ENCODE assay signal across 28 cellular contexts in the genomic region with DNA sequence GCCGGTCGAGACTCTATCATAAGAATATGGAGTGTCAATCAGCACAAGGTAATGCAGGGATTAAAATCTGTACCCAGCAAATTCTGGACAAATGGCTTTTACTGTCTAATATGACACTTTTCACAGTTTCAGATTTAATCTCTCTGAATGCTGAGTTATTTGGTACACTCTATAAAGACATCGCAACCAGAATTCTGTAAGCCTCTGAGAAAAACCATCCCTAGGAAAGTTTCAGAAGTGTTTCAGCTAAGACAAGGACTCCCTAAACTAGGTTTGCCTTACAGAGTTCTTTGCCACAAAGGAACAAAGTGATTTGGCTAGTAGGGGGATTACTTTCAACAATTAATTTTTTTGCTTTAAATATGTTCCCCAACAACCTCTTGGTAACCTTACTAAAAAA. TPM values are rescaled to one million over a fixed set of nuclear protein-coding genes. Genes with fewer than 3 reads are reported as not detected.
DNase-seq lines count a peak whose midpoint lies in the region; ATAC-seq and TF ChIP-seq lines count a peak whose summit lies in the region.
"Had no signal": no experiment of that assay in that cellular context is flagged by ENCODE, and none has a peak within 500 bp of the region (broad histone marks: within the 10 kb centered on the region; RNA-seq: fewer than 3 reads in every experiment).

No MANE protein-coding gene starts in this region.

- H3K4me1 ChIP-seq in spleen, result peaks cover 0 to 27% (median 9%) of the 10 kb centered on the region in 6 donors
- H3K4me1 ChIP-seq: A549, BE2C, BLaER1 had no signal

- peak; percentile 57 for ATAC-seq in activated CD4-positive, alpha-beta T cell treated with anti-CD3 and anti-CD28 coated beads for 36 hours
- ATAC-seq in activated T-helper 17 cell treated with anti-CD3 and anti-CD28 coated beads, Interleukin-2, amount 50 U/mL, for 72 hours (replicated peaks), result peak; percentile 83
- ATAC-seq in memory B cell (ENCODE audit: low read depth), result no peak
- ATAC-seq in stimulated activated effector memory CD8-positive, alpha-beta T cell treated with anti-CD3 and anti-CD28 coated beads, Interleukin-12 subunit alpha, Interleukin-12 subunit beta, amount 100 ng/mL, for 72 hours, result peak; percentile 85
- ATAC-seq in GM18858 (IDR thresholded peaks at IDR 0.05; ENCODE audit: unreplicated experiment), result no peak
- ATAC-seq: A549 had no signal

- intact Hi-C loops in activated CD4-positive, alpha-beta T cell treated with anti-CD3 and anti-CD28 coated beads for 36 hours (cut with DNase I, micrococcal nuclease), result no loop called here
- intact Hi-C loops in spleen (cut with DNase I; ENCODE audit: low total_unique reads), result no loop called here

- H3K9me3 ChIP-seq in spleen, result peaks cover 0 to 7% (median 0%) of the 10 kb centered on the region in 8 donors
- H3K9me3 ChIP-seq: A549, BE2C had no signal

- H3K27ac ChIP-seq in spleen, result no peak overlapping the region
- H3K27ac ChIP-seq: 22Rv1, A549, BLaER1 had no signal

- no peaks in the 10 kb centered on the region for H3K27me3 Mint-ChIP-seq in activated CD4-positive, alpha-beta T cell treated with anti-CD3 and anti-CD28 coated beads for 36 hours
- H3K27me3 Mint-ChIP-seq in activated T-helper 17 cell treated with anti-CD3 and anti-CD28 coated beads, Interleukin-2, amount 50 U/mL, for 72 hours, result no peaks in the 10 kb centered on the region
- no peaks in the 10 kb centered on the region for H3K27me3 Mint-ChIP-seq in memory B cell
- H3K27me3 Mint-ChIP-seq: CD4-positive, alpha-beta memory T cell; CD4-positive, CD25-positive, alpha-beta regulatory T cell had no signal

- H3K4me3 Mint-ChIP-seq in activated CD4-positive, alpha-beta T cell treated with anti-CD3 and anti-CD28 coated beads for 36 hours, result no peak overlapping the region
- peak overlapping the region; percentile 25 for H3K4me3 Mint-ChIP-seq in activated T-helper 17 cell treated with anti-CD3 and anti-CD28 coated beads, Interleukin-2, amount 50 U/mL, for 72 hours
- H3K4me3 Mint-ChIP-seq in memory B cell, result no peak overlapping the region
- H3K4me3 Mint-ChIP-seq in stimulated activated effector memory CD8-positive, alpha-beta T cell treated with anti-CD3 and anti-CD28 coated beads, Interleukin-12 subunit alpha, Interleukin-12 subunit beta, amount 100 ng/mL, for 72 hours, result no peak overlapping the region
- H3K4me3 Mint-ChIP-seq: CD14-positive monocyte; CD4-positive, alpha-beta memory T cell; CD4-positive, CD25-positive, alpha-beta regulatory T cell; CD8-positive, alpha-beta memory T cell had no signal

- TF ChIP-seq CTCF in spleen (IDR thresholded peaks at IDR 0.05 in 8 of 11, conservative IDR thresholded peaks at IDR 0.05 in 3 of 11), result no peak

- no peaks in the 10 kb centered on the region for H3K9me3 Mint-ChIP-seq in activated CD4-positive, alpha-beta T cell treated with anti-CD3 and anti-CD28 coated beads for 36 hours (ENCODE audit: low read depth)
- H3K9me3 Mint-ChIP-seq in activated T-helper 17 cell treated with anti-CD3 and anti-CD28 coated beads, Interleukin-2, amount 50 U/mL, for 72 hours, result no peaks in the 10 kb centered on the region
- H3K9me3 Mint-ChIP-seq in memory B cell, result peaks cover 2% of the 10 kb centered on the region
- H3K9me3 Mint-ChIP-seq in stimulated activated effector memory CD8-positive, alpha-beta T cell treated with anti-CD3 and anti-CD28 coated beads, Interleukin-12 subunit alpha, Interleukin-12 subunit beta, amount 100 ng/mL, for 72 hours, result no peaks in the 10 kb centered on the region
- H3K9me3 Mint-ChIP-seq: CD8-positive, alpha-beta memory T cell had no signal

- peaks cover 32% of the 10 kb centered on the region for H3K4me1 Mint-ChIP-seq in activated CD4-positive, alpha-beta T cell treated with anti-CD3 and anti-CD28 coated beads for 36 hours
- peaks cover 19% of the 10 kb centered on the region for H3K4me1 Mint-ChIP-seq in activated T-helper 17 cell treated with anti-CD3 and anti-CD28 coated beads, Interleukin-2, amount 50 U/mL, for 72 hours
- peaks cover 28% of the 10 kb centered on the region for H3K4me1 Mint-ChIP-seq in memory B cell
- peaks cover 30% of the 10 kb centered on the region for H3K4me1 Mint-ChIP-seq in stimulated activated effector memory CD8-positive, alpha-beta T cell treated with anti-CD3 and anti-CD28 coated beads, Interleukin-12 subunit alpha, Interleukin-12 subunit beta, amount 100 ng/mL, for 72 hours

- H3K4me3 ChIP-seq in spleen, result no peak overlapping the region
- H3K4me3 ChIP-seq: A549, BLaER1 had no signal

- peaks cover 0 to 59% (median 23%) of the 10 kb centered on the region in 6 donors for H3K36me3 ChIP-seq in spleen
- H3K36me3 ChIP-seq: BE2C had no signal

- CTCF ChIA-PET in activated CD4-positive, alpha-beta T cell treated with anti-CD3 and anti-CD28 coated beads for 36 hours (lab: Charles Lee), result interaction anchor here (1.8 kb wide), 1 partner anchor 12 kb away, joined by 4 read pairs; no protein-coding TSS in a partner anchor

- H3K27ac Mint-ChIP-seq in activated CD4-positive, alpha-beta T cell treated with anti-CD3 and anti-CD28 coated beads for 36 hours, result no peak overlapping the region
- no peak overlapping the region for H3K27ac Mint-ChIP-seq in activated T-helper 17 cell treated with anti-CD3 and anti-CD28 coated beads, Interleukin-2, amount 50 U/mL, for 72 hours
- H3K27ac Mint-ChIP-seq in memory B cell, result peak overlapping the region; percentile 45
- H3K27ac Mint-ChIP-seq in stimulated activated effector memory CD8-positive, alpha-beta T cell treated with anti-CD3 and anti-CD28 coated beads, Interleukin-12 subunit alpha, Interleukin-12 subunit beta, amount 100 ng/mL, for 72 hours, result peak overlapping the region; percentile 52
- H3K27ac Mint-ChIP-seq: CD14-positive monocyte; CD4-positive, CD25-positive, alpha-beta regulatory T cell had no signal

- TF ChIP-seq POLR2A in spleen (IDR thresholded peaks at IDR 0.05), result no peak

- DNase-seq in activated CD4-positive, alpha-beta T cell treated with anti-CD3 and anti-CD28 coated beads for 36 hours, result no peak
- no peak for DNase-seq in activated CD4-positive, alpha-beta T cell treated with anti-CD3 and anti-CD28 coated beads, Interleukin-2, amount 50 U/mL, for 4 hours
- no peak for DNase-seq in memory B cell (ENCODE audit: low spot score in 2 of 2)
- DNase-seq in stimulated activated effector memory CD8-positive, alpha-beta T cell treated with anti-CD3 and anti-CD28 coated beads, Interleukin-12 subunit alpha, Interleukin-12 subunit beta, amount 100 ng/mL, for 72 hours (ENCODE audit: low spot score in 2 of 2), result no peak
- DNase-seq in GDM1 (lab: John Stamatoyannopoulos, UW), result no peak
- DNase-seq in spleen, result no peak
- DNase-seq: BE2C; C1 segment of cervical spinal cord; CD4-positive, alpha-beta memory T cell; CD4-positive, CD25-positive, alpha-beta regulatory T cell; CD8-positive, alpha-beta memory T cell; COR-L47; DMS 273 treated with DMSO at 0.1 percent for 48 hours; DMS153; DMS53; DMS79; DND-41; EL; GF-D8 had no signal

- no peaks in the 10 kb centered on the region for H3K27me3 ChIP-seq in spleen (replicated peaks in 1 of 7)
- H3K27me3 ChIP-seq: BE2C, BLaER1 had no signal

- WGBS in spleen, 5 donors, result 82 to 94% (median 93%) methylated on average over 3 of the region's 3 CpGs

- POLR2A ChIA-PET in activated CD4-positive, alpha-beta T cell treated with anti-CD3 and anti-CD28 coated beads for 36 hours (lab: Charles Lee), result no interaction called here

- H3K36me3 Mint-ChIP-seq in activated CD4-positive, alpha-beta T cell treated with anti-CD3 and anti-CD28 coated beads for 36 hours (ENCODE audit: low read depth), result peaks cover 19% of the 10 kb centered on the region
- H3K36me3 Mint-ChIP-seq in activated T-helper 17 cell treated with anti-CD3 and anti-CD28 coated beads, Interleukin-2, amount 50 U/mL, for 72 hours (ENCODE audit: low read depth), result peaks cover 81% of the 10 kb centered on the region
- peaks cover 37% of the 10 kb centered on the region for H3K36me3 Mint-ChIP-seq in memory B cell
- peaks cover 55% of the 10 kb centered on the region for H3K36me3 Mint-ChIP-seq in stimulated activated effector memory CD8-positive, alpha-beta T cell treated with anti-CD3 and anti-CD28 coated beads, Interleukin-12 subunit alpha, Interleukin-12 subunit beta, amount 100 ng/mL, for 72 hours

RNA-seq across cellular contexts. Expression of a gene that starts 11.3 kb away (rescaled TPM):
- total RNA-seq in activated CD4-positive, alpha-beta T cell treated with anti-CD3 and anti-CD28 coated beads for 36 hours, result 10 to 100 TPM; 33.3 to 36.5 TPM
- 10 to 100 TPM; 56.6 to 81.1 TPM for total RNA-seq in activated T-helper 17 cell treated with anti-CD3 and anti-CD28 coated beads, Interleukin-2, amount 50 U/mL, for 72 hours
- total RNA-seq in spleen, result 10 to 100 TPM; 32.7 to 45.0 (median 36.9) TPM
- 10 to 100 TPM; 11.1 to 13.4 (median 12.7) TPM for polyA plus RNA-seq in spleen

RNA-seq across cellular contexts. Expression of a gene that starts 11.4 kb away (rescaled TPM):
- under 1 TPM; 0.07 to 0.09 TPM for total RNA-seq in activated CD4-positive, alpha-beta T cell treated with anti-CD3 and anti-CD28 coated beads for 36 hours
- under 1 TPM; 0.21 to 0.22 TPM for total RNA-seq in activated T-helper 17 cell treated with anti-CD3 and anti-CD28 coated beads, Interleukin-2, amount 50 U/mL, for 72 hours
- 1 to 10 TPM in 6 of 7 donors, under 1 TPM in 1; 0.65 to 6.0 (median 3.4) TPM for total RNA-seq in spleen
- polyA plus RNA-seq in spleen, result 1 to 10 TPM in 2 of 3 donors, under 1 TPM in 1; 0.26 to 2.6 (median 1.5) TPM
- total RNA-seq: A172; CD4-positive, CD25-positive, alpha-beta regulatory T cell; Daoy; G401 had no signal
- polyA plus RNA-seq: CD14-positive monocyte; CD4-positive, alpha-beta memory T cell; CD8-positive, alpha-beta memory T cell had no signal

RNA-seq across cellular contexts. Expression of a gene that starts 44.3 kb away (rescaled TPM):
- total RNA-seq in activated CD4-positive, alpha-beta T cell treated with anti-CD3 and anti-CD28 coated beads for 36 hours, result 10 to 100 TPM; 23.0 to 23.8 TPM
- total RNA-seq in activated T-helper 17 cell treated with anti-CD3 and anti-CD28 coated beads, Interleukin-2, amount 50 U/mL, for 72 hours, result 10 to 100 TPM; 21.2 to 24.2 TPM
- total RNA-seq in spleen, result 10 to 100 TPM; 47.3 to 74.5 (median 65.5) TPM
- 10 to 100 TPM; 20.6 to 35.5 (median 26.3) TPM for polyA plus RNA-seq in spleen

RNA-seq across cellular contexts. Expression of a gene that starts 44.3 kb away (rescaled TPM):
- 1 to 10 TPM; 1.8 to 2.3 TPM for total RNA-seq in activated CD4-positive, alpha-beta T cell treated with anti-CD3 and anti-CD28 coated beads for 36 hours
- 1 to 10 TPM; 2.7 to 4.7 TPM for total RNA-seq in activated T-helper 17 cell treated with anti-CD3 and anti-CD28 coated beads, Interleukin-2, amount 50 U/mL, for 72 hours
- 10 to 100 TPM; 11.6 to 17.5 (median 13.2) TPM for total RNA-seq in spleen
- 10 to 100 TPM; 15.2 to 34.3 (median 18.6) TPM for polyA plus RNA-seq in spleen

Comparison
In these comparisons a context has a peak if more than half of its experiments do, and no peak if none do; other contexts are left out.
1. ATAC-seq: peak in activated CD4-positive, alpha-beta T cell treated with anti-CD3 and anti-CD28 coated beads for 36 hours (single experiment), activated T-helper 17 cell treated with anti-CD3 and anti-CD28 coated beads, Interleukin-2, amount 50 U/mL, for 72 hours (single experiment) and stimulated activated effector memory CD8-positive, alpha-beta T cell treated with anti-CD3 and anti-CD28 coated beads, Interleukin-12 subunit alpha, Interleukin-12 subunit beta, amount 100 ng/mL, for 72 hours (single experiment); none in memory B cell (single experiment) and GM18858 (single experiment).
2. H3K27ac Mint-ChIP-seq: peak in memory B cell (single experiment) and stimulated activated effector memory CD8-positive, alpha-beta T cell treated with anti-CD3 and anti-CD28 coated beads, Interleukin-12 subunit alpha, Interleukin-12 subunit beta, amount 100 ng/mL, for 72 hours (single experiment); none in activated CD4-positive, alpha-beta T cell treated with anti-CD3 and anti-CD28 coated beads for 36 hours (single experiment) and activated T-helper 17 cell treated with anti-CD3 and anti-CD28 coated beads, Interleukin-2, amount 50 U/mL, for 72 hours (single experiment).